ENCODE assay signal across 20 cellular contexts in genomic region chr1:91711504-91712247, GRCh38.
DNase-seq lines count a peak whose midpoint lies in the region; ATAC-seq and TF ChIP-seq lines count a peak whose summit lies in the region.
"Had no signal": no experiment of that assay in that cellular context is flagged by ENCODE, and none has a peak within 500 bp of the region (broad histone marks: within the 10 kb centered on the region; RNA-seq: fewer than 3 reads in every experiment).

No MANE protein-coding gene starts in this region.

- H3K4me3 ChIP-seq in BLaER1: peak overlapping the region; percentile 34; the same call in 1 of the 2 replicates
- H3K4me3 ChIP-seq in hepatocyte: no peak overlapping the region
- H3K4me3 ChIP-seq in sigmoid colon: peak overlapping the region in 1 of 4 donors; percentile 7
- H3K4me3 ChIP-seq: SJSA1 had no signal

- no peaks in the 10 kb centered on the region for H3K27me3 ChIP-seq in BLaER1
- no peaks in the 10 kb centered on the region for H3K27me3 ChIP-seq in hepatocyte
- H3K27me3 ChIP-seq in sigmoid colon: no peaks in the 10 kb centered on the region
- H3K27me3 ChIP-seq: SJSA1 had no signal

- peak overlapping the region; percentile 1; the same call in 1 of the 2 replicates for H3K9ac ChIP-seq in BLaER1

- no peak overlapping the region for H3K4me3 Mint-ChIP-seq in T-helper 17 cell
- H3K4me3 Mint-ChIP-seq: activated naive CD8-positive, alpha-beta T cell treated with anti-CD3 and anti-CD28 coated beads for 36 hours; CD4-positive, CD25-positive, alpha-beta regulatory T cell had no signal

- H3K4me1 Mint-ChIP-seq in T-helper 17 cell: peaks cover 27% of the 10 kb centered on the region

- no peaks in the 10 kb centered on the region for H3K27me3 Mint-ChIP-seq in T-helper 17 cell
- H3K27me3 Mint-ChIP-seq: activated CD4-positive, alpha-beta T cell treated with anti-CD3 and anti-CD28 coated beads, Interleukin-2, amount 10 ng/mL, durations not matched to agents 7 days and 5 days; activated naive CD8-positive, alpha-beta T cell treated with anti-CD3 and anti-CD28 coated beads for 36 hours; CD4-positive, CD25-positive, alpha-beta regulatory T cell; effector memory CD8-positive, alpha-beta T cell had no signal

- no peaks in the 10 kb centered on the region for H3K79me2 ChIP-seq in hepatocyte

- H2AFZ ChIP-seq in hepatocyte: no peak overlapping the region

- H3K27ac ChIP-seq in BLaER1 (peak overlapping the region; percentile 80), hepatocyte (peak overlapping the region; percentile 49), sigmoid colon (peak overlapping the region; percentile 80 to 89 (median 85))
- H3K27ac ChIP-seq: SJSA1 had no signal

- intact Hi-C loops in sigmoid colon (cut with DNase I): loop anchor here (10.0 kb wide), 1 partner anchor 197 kb away; no protein-coding TSS in a partner anchor

- H3K4me2 ChIP-seq in BLaER1: peak overlapping the region; percentile 83
- no peak overlapping the region for H3K4me2 ChIP-seq in hepatocyte

- TF ChIP-seq EP300 in sigmoid colon (IDR thresholded peaks at IDR 0.05): peak in 2 of 4 donors; percentile 2 to 54

- TF ChIP-seq CTCF in hepatocyte (IDR thresholded peaks at IDR 0.05; ENCODE audit: poor library complexity) (no peak), sigmoid colon (IDR thresholded peaks at IDR 0.05) (no peak)

- H4K20me1 ChIP-seq in BLaER1 (no peaks in the 10 kb centered on the region), hepatocyte (ENCODE audit: insufficient read depth, poor library complexity, severe bottlenecking) (no peaks in the 10 kb centered on the region)

- H3K9me2 ChIP-seq in hepatocyte (replicated peaks; ENCODE audit: insufficient read depth): no peaks in the 10 kb centered on the region

- no peak for DNase-seq in T-helper 17 cell
- DNase-seq in hepatocyte (ENCODE audit: low spot score): no peak
- DNase-seq in sigmoid colon: no peak
- no peak for DNase-seq in NCI-H1417 (lab: John Stamatoyannopoulos, UW)
- DNase-seq in GM19238 (ENCODE audit: insufficient read length, low spot score): no peak
- DNase-seq: activated CD4-positive, alpha-beta T cell treated with anti-CD3 and anti-CD28 coated beads, Interleukin-2, amount 10 ng/mL, durations not matched to agents 7 days and 5 days; activated naive CD8-positive, alpha-beta T cell treated with anti-CD3 and anti-CD28 coated beads for 36 hours; effector memory CD8-positive, alpha-beta T cell; H7; Kasumi-1; left colon; NCI-H187 treated with DMSO at 0.1 percent for 48 hours; NCI-H226; PC-3; stimulated activated CD4-positive, alpha-beta T cell treated with anti-CD3 and anti-CD28 coated beads, Interleukin-2, amount 100 ng/mL, for 48 hours had no signal

- TF ChIP-seq POLR2A in sigmoid colon (IDR thresholded peaks at IDR 0.05): no peak

- peaks cover 18% of the 10 kb centered on the region for H3K36me3 Mint-ChIP-seq in T-helper 17 cell (ENCODE audit: low read depth)

- H3K27ac Mint-ChIP-seq in T-helper 17 cell: peak overlapping the region; percentile 59

- WGBS in hepatocyte (ENCODE audit: low lambda C conversion rate, missing lambda C conversion rate): 87% methylated on average over 5 of the region's 5 CpGs
- 93 to 97% methylated on average over 5 of the region's 5 CpGs for WGBS in sigmoid colon, 2 donors

- ATAC-seq in T-helper 17 cell (no peak), HG03039 (IDR thresholded peaks at IDR 0.05; ENCODE audit: unreplicated experiment) (no peak), GM21529 (IDR thresholded peaks at IDR 0.05; ENCODE audit: unreplicated experiment) (no peak)
- ATAC-seq: effector memory CD8-positive, alpha-beta T cell; left colon; PC-3 had no signal

- H3K9me3 ChIP-seq in BLaER1 (no peaks in the 10 kb centered on the region; the same call in 1 of the 2 replicates), T-helper 17 cell (ENCODE audit: control insufficient read depth, low read length, poor library complexity, severe bottlenecking) (no peaks in the 10 kb centered on the region), hepatocyte (ENCODE audit: low read depth) (no peaks in the 10 kb centered on the region), sigmoid colon (no peaks in the 10 kb centered on the region)
- H3K9me3 ChIP-seq: SJSA1 had no signal

- H3K4me1 ChIP-seq in BLaER1 (peaks cover 64% of the 10 kb centered on the region), hepatocyte (ENCODE audit: insufficient read depth) (no peaks in the 10 kb centered on the region), sigmoid colon (peaks cover 3 to 51% (median 42%) of the 10 kb centered on the region in 4 donors)

- H3K36me3 ChIP-seq in BLaER1 (peaks cover 20% of the 10 kb centered on the region), hepatocyte (replicated peaks; ENCODE audit: insufficient read depth, low read depth) (no peaks in the 10 kb centered on the region), sigmoid colon (peaks cover 14 to 71% (median 30%) of the 10 kb centered on the region in 4 donors)
